24 cellular contexts compared by ENCODE assay signal in genomic region chr1:173407846-173408245, GRCh38.
"Had no signal": no experiment of that assay in that cellular context is flagged by ENCODE, and none has a peak within 500 bp of the region (broad histone marks: within the 10 kb centered on the region; RNA-seq: fewer than 3 reads in every experiment).

No MANE protein-coding gene starts in this region.

- DNase-seq: activated CD4-positive, alpha-beta T cell treated with anti-CD3 and anti-CD28 coated beads for 4 hours; activated CD8-positive, alpha-beta memory T cell treated with anti-CD3 and anti-CD28 coated beads, Interleukin-2, amount 50 U/mL, for 4 hours; activated CD8-positive, alpha-beta T cell treated with anti-CD3 and anti-CD28 coated beads for 36 hours; activated effector memory CD4-positive, alpha-beta T cell treated with Interleukin-2 at 50 U/mL for 16 hours; activated naive CD4-positive, alpha-beta T cell; aorta; caudate nucleus; MG63; MV-4-11; NCI-H1092 treated with DMSO at 0.1 percent for 48 hours; NCI-H1436; NCI-H1694 treated with DMSO at 0.1 percent for 48 hours; NCI-H2029 treated with DMSO at 0.1 percent for 48 hours; NCI-H345; NCI-H510A; NCI-H69; PC-9; SHP77 treated with DMSO at 0.1 percent for 48 hours; T-cell; T1000 had no signal

- H3K27ac ChIP-seq: breast epithelium, PC-9, VCaP had no signal

- H3K9me3 ChIP-seq: breast epithelium, MG63 had no signal

- H3K9me3 Mint-ChIP-seq: activated CD8-positive, alpha-beta T cell treated with anti-CD3 and anti-CD28 coated beads for 36 hours; activated naive CD4-positive, alpha-beta T cell treated with anti-CD3 and anti-CD28 coated beads, Interleukin-2, amount 50 U/mL, for 24 hours; activated T-helper 1 cell treated with anti-CD3 and anti-CD28 coated beads, Interleukin-12 subunit alpha, Interleukin-12 subunit beta, Interleukin-2, Interleukin-4 antibody, amounts not matched to agents 30 ng/mL and 10 ng/mL and 1 ng/mL, durations not matched to agents 14 hours and 24 hours and 36 hours; T-cell had no signal

- H3K27me3 Mint-ChIP-seq: activated CD8-positive, alpha-beta T cell treated with anti-CD3 and anti-CD28 coated beads for 36 hours; activated naive CD4-positive, alpha-beta T cell treated with anti-CD3 and anti-CD28 coated beads, Interleukin-2, amount 50 U/mL, for 24 hours; T-cell had no signal

- H3K27ac Mint-ChIP-seq: activated CD8-positive, alpha-beta T cell treated with anti-CD3 and anti-CD28 coated beads for 36 hours; activated naive CD4-positive, alpha-beta T cell treated with anti-CD3 and anti-CD28 coated beads, Interleukin-2, amount 50 U/mL, for 24 hours; activated T-helper 1 cell treated with anti-CD3 and anti-CD28 coated beads, Interleukin-12 subunit alpha, Interleukin-12 subunit beta, Interleukin-2, Interleukin-4 antibody, amounts not matched to agents 30 ng/mL and 10 ng/mL and 1 ng/mL, durations not matched to agents 14 hours and 24 hours and 36 hours; T-cell had no signal

- H3K4me1 ChIP-seq: breast epithelium had no signal

- H3K4me3 Mint-ChIP-seq: activated CD8-positive, alpha-beta T cell treated with anti-CD3 and anti-CD28 coated beads for 36 hours; activated T-helper 1 cell treated with anti-CD3 and anti-CD28 coated beads, Interleukin-12 subunit alpha, Interleukin-12 subunit beta, Interleukin-2, Interleukin-4 antibody, amounts not matched to agents 30 ng/mL and 10 ng/mL and 1 ng/mL, durations not matched to agents 14 hours and 24 hours and 36 hours had no signal

- H3K36me3 ChIP-seq: breast epithelium, MG63 had no signal

- H3K4me3 ChIP-seq: breast epithelium, MG63, PC-9 had no signal

- H3K36me3 Mint-ChIP-seq: activated naive CD4-positive, alpha-beta T cell treated with anti-CD3 and anti-CD28 coated beads, Interleukin-2, amount 50 U/mL, for 24 hours had no signal

- ATAC-seq: activated CD8-positive, alpha-beta T cell treated with anti-CD3 and anti-CD28 coated beads for 36 hours; T-cell had no signal

- H2AFZ ChIP-seq: PC-9 had no signal

- H3K4me2 ChIP-seq: PC-9 had no signal

- H3K27me3 ChIP-seq: breast epithelium, MG63 had no signal
